In genomic region chr7:90262438-90262837, GRCh38 we compare ENCODE assay signal across 8 cellular contexts. TPM values are rescaled to one million over a fixed set of nuclear protein-coding genes. Genes with fewer than 3 reads are reported as not detected.
DNase-seq lines count a peak whose midpoint lies in the region; ATAC-seq and TF ChIP-seq lines count a peak whose summit lies in the region.

No MANE protein-coding gene starts in this region.

- H3K4me1 Mint-ChIP-seq in activated CD4-positive, alpha-beta T cell treated with anti-CD3 and anti-CD28 coated beads, Interleukin-2, amount 10 ng/mL, durations not matched to agents 24 days and 14 days = no peaks in the 10 kb centered on the region

- DNase-seq in KBM-7 (peak; percentile 32), SKM-1 (lab: John Stamatoyannopoulos, UW; ENCODE audit: unreplicated experiment) (peak; percentile 37), left ventricle myocardium inferior (no peak), vagina (ENCODE audit: extremely low spot score in 2 of 2) (no peak)
- DNase-seq in stimulated activated CD4-positive, alpha-beta T cell treated with anti-CD3 and anti-CD28 coated beads, Interleukin-2, amount 100 ng/mL, for 24 hours = no peak
- DNase-seq in activated CD4-positive, alpha-beta T cell treated with anti-CD3 and anti-CD28 coated beads, Interleukin-2, amount 10 ng/mL, durations not matched to agents 24 days and 14 days = no peak

- H3K9me3 Mint-ChIP-seq in activated CD4-positive, alpha-beta T cell treated with anti-CD3 and anti-CD28 coated beads, Interleukin-2, amount 10 ng/mL, durations not matched to agents 24 days and 14 days = no peaks in the 10 kb centered on the region

- no peaks in the 10 kb centered on the region for H3K9me2 ChIP-seq in DOHH2 (replicated peaks; ENCODE audit: control insufficient read depth, low read length)

- H3K4me2 ChIP-seq in DOHH2 (ENCODE audit: low read length) = no peak overlapping the region

- intact Hi-C loops in left ventricle myocardium inferior (cut with micrococcal nuclease) (loop anchor here (5.0 kb wide), 1 partner anchor 105 kb away; no protein-coding TSS in a partner anchor), vagina (cut with DNase I) (no loop called here)
- intact Hi-C loops in activated CD4-positive, alpha-beta T cell treated with anti-CD3 and anti-CD28 coated beads, Interleukin-2, amount 10 ng/mL, durations not matched to agents 24 days and 14 days (cut with micrococcal nuclease) = loop anchor here (1.0 to 2.0 kb wide), 2 partner anchors 108 to 164 kb away; partner anchors contain the start of gene STEAP1

- ATAC-seq in GM21381 (IDR thresholded peaks at IDR 0.05; ENCODE audit: unreplicated experiment) = peak; percentile 74

- H3K36me3 ChIP-seq in DOHH2 (ENCODE audit: control insufficient read depth, low read length) (no peaks in the 10 kb centered on the region), left ventricle myocardium inferior (no peaks in the 10 kb centered on the region), vagina (no peaks in the 10 kb centered on the region)

- H3K4me1 ChIP-seq in DOHH2 (ENCODE audit: control insufficient read depth, low read length) (no peaks in the 10 kb centered on the region), left ventricle myocardium inferior (no peaks in the 10 kb centered on the region), vagina (no peaks in the 10 kb centered on the region)

- no peaks in the 10 kb centered on the region for H3K79me2 ChIP-seq in DOHH2 (ENCODE audit: control insufficient read depth, low read length)

- H3K27me3 ChIP-seq in DOHH2 (ENCODE audit: control insufficient read depth, low read length) = peaks cover 4% of the 10 kb centered on the region
- no peaks in the 10 kb centered on the region for H3K27me3 ChIP-seq in left ventricle myocardium inferior (ENCODE audit: low read depth)
- H3K27me3 ChIP-seq in vagina = no peaks in the 10 kb centered on the region

- peaks cover 9% of the 10 kb centered on the region for H3K27me3 Mint-ChIP-seq in activated CD4-positive, alpha-beta T cell treated with anti-CD3 and anti-CD28 coated beads, Interleukin-2, amount 10 ng/mL, durations not matched to agents 24 days and 14 days

- H3K4me3 ChIP-seq in DOHH2 (ENCODE audit: low read length) (no peak overlapping the region), left ventricle myocardium inferior (no peak overlapping the region), vagina (no peak overlapping the region)

- H3K27ac ChIP-seq in DOHH2 (ENCODE audit: low read depth, low read length) (no peak overlapping the region), left ventricle myocardium inferior (replicated peaks) (no peak overlapping the region), vagina (no peak overlapping the region)

- no peak overlapping the region for H3K27ac Mint-ChIP-seq in activated CD4-positive, alpha-beta T cell treated with anti-CD3 and anti-CD28 coated beads, Interleukin-2, amount 10 ng/mL, durations not matched to agents 24 days and 14 days

- H3K4me3 Mint-ChIP-seq in activated CD4-positive, alpha-beta T cell treated with anti-CD3 and anti-CD28 coated beads, Interleukin-2, amount 10 ng/mL, durations not matched to agents 24 days and 14 days = no peak overlapping the region

- in situ Hi-C loops in KBM-7 (cut with MboI; ENCODE audit: low pct_unique_long_range_greater_than_20kb, low sequenced_read_pairs) = no loop called here

- H4K20me1 ChIP-seq in DOHH2 (ENCODE audit: control insufficient read depth, insufficient read depth, low read depth, low read length) = no peaks in the 10 kb centered on the region

- TF ChIP-seq CTCF in DOHH2 (IDR thresholded peaks at IDR 0.05; ENCODE audit: low read depth, low read length, poor library complexity, severe bottlenecking) = peak; percentile 40
- peak; percentile 60 for TF ChIP-seq CTCF in left ventricle myocardium inferior (IDR thresholded peaks at IDR 0.05; ENCODE audit: borderline replicate concordance)
- TF ChIP-seq CTCF in vagina (IDR thresholded peaks at IDR 0.05) = peak in 2 of 3 experiments; percentile 34 to 60

- H3K9me3 ChIP-seq in DOHH2 (ENCODE audit: control insufficient read depth, insufficient read depth, low read length) (no peaks in the 10 kb centered on the region), left ventricle myocardium inferior (replicated peaks) (no peaks in the 10 kb centered on the region), vagina (no peaks in the 10 kb centered on the region)

- TF ChIP-seq POLR2A in vagina (IDR thresholded peaks at IDR 0.05) = no peak

- no peaks in the 10 kb centered on the region for H3K36me3 Mint-ChIP-seq in activated CD4-positive, alpha-beta T cell treated with anti-CD3 and anti-CD28 coated beads, Interleukin-2, amount 10 ng/mL, durations not matched to agents 24 days and 14 days (ENCODE audit: low read depth)

- no peaks in the 10 kb centered on the region for H3F3A ChIP-seq in DOHH2 (ENCODE audit: control insufficient read depth, insufficient read depth)

RNA-seq across cellular contexts. Expression of gene CFAP69, which starts 17.5 kb away (rescaled TPM):
- total RNA-seq in left ventricle myocardium inferior (3.8 TPM), vagina (2.7 TPM)
- total RNA-seq in activated CD4-positive, alpha-beta T cell treated with anti-CD3 and anti-CD28 coated beads, Interleukin-2, amount 10 ng/mL, durations not matched to agents 24 days and 14 days = not detected in 2 replicates

RNA-seq across cellular contexts. Expression of gene STEAP2, which starts 50.9 kb away (rescaled TPM):
- total RNA-seq in left ventricle myocardium inferior (6.1 TPM), vagina (32.2 TPM)
- total RNA-seq in activated CD4-positive, alpha-beta T cell treated with anti-CD3 and anti-CD28 coated beads, Interleukin-2, amount 10 ng/mL, durations not matched to agents 24 days and 14 days = 0.02 TPM in 1 of 2 replicates, not detected in the other

RNA-seq across cellular contexts. Expression of gene FAM237B, which starts 58.7 kb away (rescaled TPM):
- total RNA-seq in left ventricle myocardium inferior (not detected), vagina (not detected)
- total RNA-seq in activated CD4-positive, alpha-beta T cell treated with anti-CD3 and anti-CD28 coated beads, Interleukin-2, amount 10 ng/mL, durations not matched to agents 24 days and 14 days = not detected in 2 replicates

Comparison
In these comparisons a context has a peak if more than half of its experiments do, and no peak if none do; other contexts are left out.
1. DNase-seq: peak in KBM-7 (single experiment) and SKM-1 (single experiment); none in left ventricle myocardium inferior (single experiment), vagina (0 of 2), stimulated activated CD4-positive, alpha-beta T cell treated with anti-CD3 and anti-CD28 coated beads, Interleukin-2, amount 100 ng/mL, for 24 hours (0 of 2) and activated CD4-positive, alpha-beta T cell treated with anti-CD3 and anti-CD28 coated beads, Interleukin-2, amount 10 ng/mL, durations not matched to agents 24 days and 14 days (single experiment).
2. Peak in every context shown above with its lines, with median percentiles within 50 percentile points of each other: CTCF ChIP-seq.